Comparison of ENCODE assay signal across 8 cellular contexts in genomic region chr5:98772415-98773213, GRCh38. TPM values are rescaled to one million over a fixed set of nuclear protein-coding genes. Genes with fewer than 3 reads are reported as not detected.
DNase-seq lines count a peak whose midpoint lies in the region; ATAC-seq and TF ChIP-seq lines count a peak whose summit lies in the region.

No MANE protein-coding gene starts in this region.

- DNase-seq in BJ (ENCODE audit: low read depth) (no peak), M059J (ENCODE audit: low read depth) (peak; percentile 94), T-cell (peak in 31 of 34 experiments; percentile 27 to 64 (median 47)), MCF 10A (ENCODE audit: unreplicated experiment) (peak; percentile 90), iPS-NIHi11 (ENCODE audit: low spot score) (peak; percentile 65), skeletal muscle cell (ENCODE audit: low read depth) (peak; percentile 77), NOMO-1 treated with DMSO at 0.1 percent for 48 hours (lab: John Stamatoyannopoulos, UW; ENCODE audit: unreplicated experiment) (no peak)

- H3K4me1 Mint-ChIP-seq in T-cell: peaks cover 69 to 74% (median 70%) of the 10 kb centered on the region in 3 donors
- H3K4me1 Mint-ChIP-seq in MCF 10A (ENCODE audit: insufficient read depth, unreplicated experiment): peaks cover 31% of the 10 kb centered on the region

- TSS peak; percentile 55 for BruUV-seq in MCF 10A (replicated peaks; lab: Mats Ljungman, UMichigan)

- TF ChIP-seq CTCF in BJ (IDR thresholded peaks at IDR 0.05; ENCODE audit: insufficient read depth, low read depth, low read length) (no peak), MCF 10A (IDR thresholded peaks at IDR 0.05; ENCODE audit: unreplicated experiment) (no peak)

- peak overlapping the region; percentile 86 to 89 for H3K27ac Mint-ChIP-seq in T-cell
- H3K27ac Mint-ChIP-seq in MCF 10A (ENCODE audit: low read depth, unreplicated experiment): peak overlapping the region; percentile 93

- H3K27me3 ChIP-seq in BJ (ENCODE audit: control insufficient read depth, insufficient read depth, low read length): no peaks in the 10 kb centered on the region

- H3K9me3 Mint-ChIP-seq in T-cell (no peaks in the 10 kb centered on the region), MCF 10A (ENCODE audit: unreplicated experiment) (no peaks in the 10 kb centered on the region)

- H3K36me3 ChIP-seq in BJ (ENCODE audit: control insufficient read depth, insufficient read depth, low read length): peaks cover 7% of the 10 kb centered on the region

- ATAC-seq in GM21390 (IDR thresholded peaks at IDR 0.05; ENCODE audit: unreplicated experiment) (peak; percentile 18), T-cell (replicated peaks in 1 of 4) (peak; percentile 22 to 42 (median 32))

- H3K4me3 Mint-ChIP-seq in T-cell (peak overlapping the region; percentile 95 to 99 (median 96)), MCF 10A (ENCODE audit: unreplicated experiment) (peak overlapping the region; percentile 92)

- POLR2A ChIA-PET in BJ (lab: Charles Lee): interaction anchor here (0.6 to 0.7 kb wide), 9 partner anchors 17 to 1542 kb away, joined by 3 to 17 read pairs (median 7); no protein-coding TSS in a partner anchor
- POLR2A ChIA-PET in T-cell (lab: Charles Lee): interaction anchor here (0.6 to 1.0 kb wide), 3 partner anchors 12 to 1959 kb away, joined by 3 to 7 read pairs (median 3); no protein-coding TSS in a partner anchor
- POLR2A ChIA-PET in MCF 10A (lab: Yijun Ruan, JAX): interaction anchor here (0.6 to 4.4 kb wide), 12 partner anchors 13 to 1965 kb away, joined by 3 to 21 read pairs (median 4); partner anchors contain the start of gene RIOK2

- peak overlapping the region; percentile 84 for H3K4me3 ChIP-seq in BJ (ENCODE audit: low read depth, low read length)
- peak overlapping the region; percentile 83 for H3K4me3 ChIP-seq in skeletal muscle cell (ENCODE audit: low read depth, low read length)

- H3K27me3 Mint-ChIP-seq in T-cell (peaks cover 3 to 22% of the 10 kb centered on the region in 2 donors), MCF 10A (ENCODE audit: insufficient read depth, unreplicated experiment) (no peaks in the 10 kb centered on the region)

- H3K36me3 Mint-ChIP-seq in T-cell (no peaks in the 10 kb centered on the region), MCF 10A (ENCODE audit: insufficient read depth, unreplicated experiment) (peaks cover 4% of the 10 kb centered on the region)

- CTCF ChIA-PET in BJ (lab: Yijun Ruan, JAX): interaction anchor here (0.9 to 1.6 kb wide), 7 partner anchors 24 to 1542 kb away, joined by 3 to 6 read pairs (median 3); no protein-coding TSS in a partner anchor
- CTCF ChIA-PET in T-cell (lab: Charles Lee): interaction anchor here (0.5 to 3.1 kb wide), 15 partner anchors 8 to 1965 kb away, joined by 3 to 21 read pairs (median 5); no protein-coding TSS in a partner anchor
- CTCF ChIA-PET in MCF 10A (lab: Yijun Ruan, JAX): interaction anchor here (0.6 to 6.8 kb wide), 23 partner anchors 11 to 1611 kb away, joined by 3 to 86 read pairs (median 4); no protein-coding TSS in a partner anchor

- intact Hi-C loops in MCF 10A (cut with micrococcal nuclease): loop anchor here (1.0 to 10.0 kb wide), 6 partner anchors 260 to 1590 kb away; partner anchors contain the start of gene RIOK2

RNA-seq across cellular contexts. Expression of gene RGMB, which starts 0.8 kb away (rescaled TPM):
- polyA plus RNA-seq in BJ (2011; rRNA removed): 64.3 and 89.7 TPM in 2 replicates
- polyA minus RNA-seq in BJ (2011; rRNA and poly(A)+ RNA removed): 101 and 115 TPM in 2 replicates
- total RNA-seq in M059J (2014; rRNA removed; shearing (Covaris generic)): 29.9 and 51.1 TPM in 2 replicates
- total RNA-seq in T-cell: 10 to 100 TPM; 14.6 to 22.8 (median 16.8) TPM
- 17.5 and 20.3 TPM in 2 replicates for total RNA-seq in MCF 10A (2022)

Comparison
In these comparisons a context has a peak if more than half of its experiments do, and no peak if none do; other contexts are left out.
1. DNase-seq: peak in M059J (single experiment), T-cell (31 of 34), MCF 10A (single experiment), iPS-NIHi11 (single experiment) and skeletal muscle cell (single experiment); none in BJ (single experiment) and NOMO-1 treated with DMSO at 0.1 percent for 48 hours (single experiment).